In genomic region chr7:77121860-77122681, GRCh38 we compare ENCODE assay signal across 8 cellular contexts. TPM values are rescaled to one million over a fixed set of nuclear protein-coding genes. Genes with fewer than 3 reads are reported as not detected.
DNase-seq lines count a peak whose midpoint lies in the region; ATAC-seq and TF ChIP-seq lines count a peak whose summit lies in the region.
"Not testable (repeated sequence)": the region's sequence is repeated elsewhere in the genome, so short reads cannot be mapped to it uniquely, and the experiment has no call there.

Gene CCDC146 (plus strand): TSS chr7:77122615. CDS start chr7:77167669, 45,054 bp downstream.

- in situ Hi-C loops in GM18951 (cut with MboI; ENCODE audit: low sequenced_read_pairs, unreplicated experiment) = loop anchor here (10.0 to 25.0 kb wide), 2 partner anchors 123 to 710 kb away; partner anchors contain the start of genes SSC4D and ZP3

- peak; percentile 97 for ATAC-seq in HG03196 (IDR thresholded peaks at IDR 0.05; ENCODE audit: unreplicated experiment)

- not testable (repeated sequence) for TF ChIP-seq CTCF in AG04450 (IDR thresholded peaks at IDR 0.05; ENCODE audit: low read depth, low read length); WI38 (IDR thresholded peaks at IDR 0.05; ENCODE audit: low read depth, low read length); cardiac fibroblast (IDR thresholded peaks at IDR 0.05; ENCODE audit: low read depth, low read length)

- H3K9me3 ChIP-seq in AG04450 (ENCODE audit: control insufficient read depth, insufficient read depth, low read length) = not testable (repeated sequence)

- DNase-seq in AG04450 (ENCODE audit: low read depth, low spot score) (peak; percentile 95), NCI-H2227 treated with DMSO at 0.1 percent for 48 hours (lab: John Stamatoyannopoulos, UW) (peak; percentile 99), cardiac fibroblast (ENCODE audit: low read depth in 2 of 2) (peak; percentile 99), iPS-NIHi11 (ENCODE audit: low spot score) (peak; percentile 88)

- not testable (repeated sequence) for H3K27ac ChIP-seq in AG04450 (ENCODE audit: low read depth, low read length)
- peak within 1 kb of the TSS in 19 of 21 experiments; percentile 50 to 84 (median 69) for H3K27ac ChIP-seq in skin epidermis

- not testable (repeated sequence) for H3K27me3 ChIP-seq in AG04450 (ENCODE audit: control insufficient read depth, insufficient read depth, low read length)

- H3K4me3 ChIP-seq in AG04450 (ENCODE audit: low read depth, low read length) (peak within 1 kb of the TSS; percentile 71), WI38 (ENCODE audit: low read depth, low read length) (peak within 1 kb of the TSS; percentile 70), cardiac fibroblast (replicated peaks in 1 of 2; ENCODE audit: low read depth in 2 of 2, low read length in 2 of 2) (peak within 1 kb of the TSS; percentile 74 to 76), skin epidermis (peak within 1 kb of the TSS; percentile 54 to 80 (median 63))

- CTCF ChIA-PET in AG04450 (lab: Charles Lee) = interaction anchor here (0.9 to 1.6 kb wide), 3 partner anchors 125 to 210 kb away, joined by 3 to 12 read pairs (median 11); no protein-coding TSS in a partner anchor

- POLR2A ChIA-PET in AG04450 (lab: Yijun Ruan, JAX) = interaction anchor here (0.6 to 1.2 kb wide), 5 partner anchors 41 to 777 kb away, joined by 3 to 7 read pairs (median 5); no protein-coding TSS in a partner anchor

- TF ChIP-seq POLR2A in GM18951 (IDR thresholded peaks at IDR 0.05; ENCODE audit: extremely low read depth, insufficient read depth, insufficient read length) = peak; percentile 19

RNA-seq across cellular contexts. Expression of gene CCDC146, which starts in this region (rescaled TPM):
- 8.8 and 9.0 TPM in 2 replicates for polyA plus RNA-seq in AG04450 (2011; rRNA removed)
- 3.7 and 6.3 TPM in 2 replicates for polyA minus RNA-seq in AG04450 (2011; rRNA and poly(A)+ RNA removed)
